Comparison of ENCODE assay signal across 23 cellular contexts in the genomic region with DNA sequence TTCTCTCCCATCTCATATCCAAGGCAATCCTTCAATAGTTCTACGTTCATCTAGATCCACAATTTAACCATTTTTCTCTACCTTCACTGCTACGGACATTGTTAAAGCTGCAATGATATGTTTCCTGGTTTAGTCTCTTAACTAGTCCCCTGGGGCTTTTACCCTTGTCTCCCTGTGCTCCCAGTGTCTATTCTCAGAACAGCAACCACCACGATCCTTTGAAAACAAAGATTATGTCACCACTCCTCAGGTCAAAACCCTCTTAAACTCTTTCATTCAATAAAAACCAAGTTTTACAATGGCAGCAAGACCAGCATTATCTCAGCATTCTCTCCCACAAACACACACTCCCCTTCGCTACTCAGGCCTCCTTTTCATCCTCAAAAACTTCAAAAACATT.
DNase-seq lines count a peak whose midpoint lies in the region; ATAC-seq and TF ChIP-seq lines count a peak whose summit lies in the region.
"Had no signal": no experiment of that assay in that cellular context is flagged by ENCODE, and none has a peak within 500 bp of the region (broad histone marks: within the 10 kb centered on the region; RNA-seq: fewer than 3 reads in every experiment).

No MANE protein-coding gene starts in this region.

- TF ChIP-seq CTCF in Caco-2 (IDR thresholded peaks at IDR 0.05; ENCODE audit: insufficient read depth in 1 of 2, low read depth in 1 of 2, low read length in 1 of 2, severe bottlenecking in 1 of 2, unreplicated experiment in 1 of 2) (no peak), H9 (conservative IDR thresholded peaks at IDR 0.05) (peak; percentile 18; the same call in 1 of the 3 replicates), hepatocyte (IDR thresholded peaks at IDR 0.05; ENCODE audit: poor library complexity) (no peak), RWPE1 (conservative IDR thresholded peaks at IDR 0.05; ENCODE audit: low read depth) (no peak)

- 100% methylated on average over 1 of the region's 4 CpGs for WGBS in H9 (ENCODE audit: extremely low coverage, insufficient read length, low lambda C conversion rate)
- WGBS in hepatocyte (ENCODE audit: low lambda C conversion rate, missing lambda C conversion rate), result 55% methylated on average over 4 of the region's 4 CpGs

- CTCF ChIA-PET in Caco-2 (lab: Charles Lee), result no interaction called here
- CTCF ChIA-PET in RWPE1 (lab: Yijun Ruan, JAX), result interaction anchor here (0.7 kb wide), 1 partner anchor 33 kb away, joined by 3 read pairs; no protein-coding TSS in a partner anchor

- H3K4me2 ChIP-seq in H9 (ENCODE audit: insufficient read depth, insufficient read length, low read length) (no peak overlapping the region), hepatocyte (no peak overlapping the region)

- H2BK5ac ChIP-seq in H9 (ENCODE audit: insufficient read length, low read length), result no peak overlapping the region

- no peak overlapping the region for H2AK5ac ChIP-seq in H9 (ENCODE audit: insufficient read length, low read length)

- no peaks in the 10 kb centered on the region for H3K79me1 ChIP-seq in H9 (ENCODE audit: insufficient read depth, low read depth, low read length, poor library complexity, severe bottlenecking)

- H3K27me3 Mint-ChIP-seq in Caco-2 (ENCODE audit: insufficient read depth, unreplicated experiment) (no peaks in the 10 kb centered on the region), H9 (ENCODE audit: low read depth) (no peaks in the 10 kb centered on the region)

- H3K4me1 ChIP-seq in Caco-2 (peaks cover 12% of the 10 kb centered on the region; the same call in 1 of the 2 replicates), H9 (ENCODE audit: insufficient read depth, low read length) (0 out of 2 replicates have a peak, but pooled peaks cover 2% of the 10 kb centered on the region), hepatocyte (ENCODE audit: insufficient read depth) (peaks cover 9% of the 10 kb centered on the region)

- H3K9me3 Mint-ChIP-seq in Caco-2 (ENCODE audit: unreplicated experiment) (no peaks in the 10 kb centered on the region), H9 (no peaks in the 10 kb centered on the region)
- H3K9me3 Mint-ChIP-seq: T-helper 1 cell treated with Interleukin-12 subunit alpha and Interleukin-12 subunit beta and Interleukin-4 antibody, amounts not matched to agents 30 μg/mL and 1 μg/mL, for 36 hours had no signal

- H3K27me3 ChIP-seq in Caco-2 (replicated peaks; ENCODE audit: control insufficient read depth, insufficient read depth, low read length), result no peaks in the 10 kb centered on the region
- H3K27me3 ChIP-seq in H9 (ENCODE audit: insufficient read depth, low read length), result no peaks in the 10 kb centered on the region
- H3K27me3 ChIP-seq in hepatocyte, result no peaks in the 10 kb centered on the region

- no peak overlapping the region for H2BK120ac ChIP-seq in H9 (ENCODE audit: low read depth, low read length, poor library complexity, severe bottlenecking)

- no peaks in the 10 kb centered on the region for H3K23me2 ChIP-seq in H9 (ENCODE audit: insufficient read length, low read depth, low read length, poor library complexity, severe bottlenecking)

- H3K4me3 Mint-ChIP-seq in Caco-2 (ENCODE audit: unreplicated experiment) (no peak overlapping the region), H9 (no peak overlapping the region)
- H3K4me3 Mint-ChIP-seq: CD14-positive monocyte; HFFc6; T-helper 1 cell treated with Interleukin-12 subunit alpha and Interleukin-12 subunit beta and Interleukin-4 antibody, amounts not matched to agents 30 μg/mL and 1 μg/mL, for 36 hours had no signal

- ATAC-seq in GM18858 (IDR thresholded peaks at IDR 0.05; ENCODE audit: unreplicated experiment) (no peak), GM21737 (IDR thresholded peaks at IDR 0.05; ENCODE audit: unreplicated experiment) (no peak)

- no peaks in the 10 kb centered on the region for H3K9me2 ChIP-seq in hepatocyte (replicated peaks; ENCODE audit: insufficient read depth)

- H3K4me3 ChIP-seq in Caco-2 (ENCODE audit: low read depth, low read length), result no peak overlapping the region
- H3K4me3 ChIP-seq in hepatocyte, result no peak overlapping the region

- no peak overlapping the region for H4K8ac ChIP-seq in H9 (replicated peaks; ENCODE audit: insufficient read length, low read depth, low read length)

- H2AFZ ChIP-seq in H9 (ENCODE audit: low read length) (peak overlapping the region; percentile 18), hepatocyte (no peak overlapping the region)

- H3K23ac ChIP-seq in H9 (ENCODE audit: insufficient read length, low read depth, low read length), result no peak overlapping the region

- no peak overlapping the region for H4K91ac ChIP-seq in H9 (ENCODE audit: insufficient read length, low read depth, low read length)

- no TSS peak for BruUV-seq in Caco-2 (replicated peaks; lab: Mats Ljungman, UMichigan)

- H3K27ac ChIP-seq in H9 (ENCODE audit: insufficient read length, low read depth, low read length) (no peak overlapping the region), hepatocyte (peak overlapping the region; percentile 3), RWPE1 (no peak overlapping the region)

- no peak overlapping the region for H3T11ph ChIP-seq in H9 (ENCODE audit: low read length)

- H2BK15ac ChIP-seq in H9 (ENCODE audit: low read depth, low read length), result no peak overlapping the region

- H2BK12ac ChIP-seq in H9 (ENCODE audit: insufficient read length, low read depth, low read length), result no peak overlapping the region

- H3K36me3 ChIP-seq in Caco-2 (ENCODE audit: control insufficient read depth, insufficient read depth, low read length) (no peaks in the 10 kb centered on the region), hepatocyte (replicated peaks; ENCODE audit: insufficient read depth, low read depth) (no peaks in the 10 kb centered on the region)

- H2BK20ac ChIP-seq in H9 (ENCODE audit: low read depth, low read length, poor library complexity, severe bottlenecking), result no peak overlapping the region

- DNase-seq in Caco-2, result peak in 1 of 2 experiments; percentile 3
- DNase-seq in H9, result no peak
- peak; percentile 20 to 64 for DNase-seq in NCI-H526 (lab: John Stamatoyannopoulos, UW)
- DNase-seq in hepatocyte (ENCODE audit: low spot score), result no peak
- no peak for DNase-seq in RWPE1 (ENCODE audit: low spot score)
- DNase-seq in NCI-H446 (lab: John Stamatoyannopoulos, UW), result no peak
- DNase-seq: ACHN; AML-193; COR-L47; DMS53; HFFc6; IMR-90; Karpas-422; MM.1S; NCI-H1105; NCI-H1930; NCI-H510A treated with DMSO at 0.1 percent for 48 hours; NK-92 treated with Interleukin-12 subunit alpha and Interleukin-12 subunit beta, amount 100 ng/mL, for 24 hours; RPMI8226 had no signal

- H3K79me2 ChIP-seq in H9 (ENCODE audit: insufficient read depth, low read length), result no peaks in the 10 kb centered on the region
- H3K79me2 ChIP-seq in hepatocyte, result no peaks in the 10 kb centered on the region

- H3K56ac ChIP-seq in H9 (ENCODE audit: insufficient read length, low read depth, low read length), result no peak overlapping the region

- H4K20me1 ChIP-seq in H9 (ENCODE audit: control insufficient read depth, insufficient read depth, insufficient read length) (no peaks in the 10 kb centered on the region), hepatocyte (ENCODE audit: insufficient read depth, poor library complexity, severe bottlenecking) (no peaks in the 10 kb centered on the region)

- intact Hi-C loops in Caco-2 (cut with micrococcal nuclease; ENCODE audit: unreplicated experiment), result no loop called here

- no peaks in the 10 kb centered on the region for H3K9me3 ChIP-seq in Caco-2
- no peaks in the 10 kb centered on the region for H3K9me3 ChIP-seq in H9 (ENCODE audit: control insufficient read depth, low read depth, low read length)
- no peaks in the 10 kb centered on the region for H3K9me3 ChIP-seq in hepatocyte (ENCODE audit: low read depth)

- H3K9ac ChIP-seq in H9 (ENCODE audit: extremely low read depth, insufficient read length, low read length), result no peak overlapping the region

- POLR2A ChIA-PET in Caco-2 (lab: Charles Lee) (no interaction called here), RWPE1 (lab: Yijun Ruan, JAX; ENCODE audit: low non-redundant PET) (no interaction called here)

- H3K14ac ChIP-seq in H9 (ENCODE audit: insufficient read depth, low read length), result no peak overlapping the region

- peaks cover 20% of the 10 kb centered on the region for H3K4me1 Mint-ChIP-seq in Caco-2 (ENCODE audit: low read depth, unreplicated experiment)
- H3K4me1 Mint-ChIP-seq in H9, result peaks cover 9 to 16% of the 10 kb centered on the region in 2 experiments
- H3K4me1 Mint-ChIP-seq: CD14-positive monocyte had no signal

- no peak overlapping the region for H3K4ac ChIP-seq in H9 (ENCODE audit: low read depth, low read length)

- no peaks in the 10 kb centered on the region for H3K36me3 Mint-ChIP-seq in Caco-2 (ENCODE audit: insufficient read depth, unreplicated experiment)
- no peaks in the 10 kb centered on the region for H3K36me3 Mint-ChIP-seq in H9 (ENCODE audit: insufficient read depth in 1 of 3, low read depth in 3 of 3)
- H3K36me3 Mint-ChIP-seq: CD14-positive monocyte had no signal

- no peak overlapping the region for H4K5ac ChIP-seq in H9 (ENCODE audit: insufficient read length, low read depth, low read length)

- H3K27ac Mint-ChIP-seq in Caco-2 (ENCODE audit: unreplicated experiment) (peak overlapping the region; percentile 16), H9 (peak overlapping the region in 1 of 3 experiments; percentile 66; a peak in 2 of 7 replicates)
- H3K27ac Mint-ChIP-seq: CD14-positive monocyte; HFFc6; T-helper 1 cell treated with Interleukin-12 subunit alpha and Interleukin-12 subunit beta and Interleukin-4 antibody, amounts not matched to agents 30 μg/mL and 1 μg/mL, for 36 hours had no signal

- H3K18ac ChIP-seq in H9 (ENCODE audit: insufficient read length, low read depth, low read length), result no peak overlapping the region

Comparison
In these comparisons a context has a peak if more than half of its experiments do, and no peak if none do; other contexts are left out.
1. DNase-seq: peak in NCI-H526 (2 of 2); none in H9 (single experiment), hepatocyte (single experiment), RWPE1 (single experiment) and NCI-H446 (0 of 2).